In genomic region chr9:25177858-25178257, GRCh38 we compare ENCODE assay signal across 1 cellular context.
TF ChIP-seq lines count a peak whose summit lies in the region.

No MANE protein-coding gene starts in this region.

TF ChIP-seq in GM23338, 12 proteins besides CTCF, POLR2A, EP300 and RAD21 (continued from another document):
- TF ChIP-seq ETS1 (IDR thresholded peaks at IDR 0.05) (no peak), ZNF114 (CRISPR knock-in tag; IDR thresholded peaks at IDR 0.05) (no peak), ZNF462 (CRISPR knock-in tag; IDR thresholded peaks at IDR 0.05) (no peak), EZH2phosphoT487 (IDR thresholded peaks at IDR 0.05; ENCODE audit: unreplicated experiment) (no peak), REST (IDR thresholded peaks at IDR 0.05; ENCODE audit: unreplicated experiment) (no peak), JUNB (IDR thresholded peaks at IDR 0.05; ENCODE audit: unreplicated experiment) (no peak), ZNF331 (CRISPR knock-in tag; IDR thresholded peaks at IDR 0.05; ENCODE audit: low read depth) (no peak), NANOG (IDR thresholded peaks at IDR 0.05; ENCODE audit: borderline replicate concordance) (no peak), CREB1 (CRISPR knock-in tag; IDR thresholded peaks at IDR 0.05; ENCODE audit: low read depth) (no peak)
